In the genomic region with DNA sequence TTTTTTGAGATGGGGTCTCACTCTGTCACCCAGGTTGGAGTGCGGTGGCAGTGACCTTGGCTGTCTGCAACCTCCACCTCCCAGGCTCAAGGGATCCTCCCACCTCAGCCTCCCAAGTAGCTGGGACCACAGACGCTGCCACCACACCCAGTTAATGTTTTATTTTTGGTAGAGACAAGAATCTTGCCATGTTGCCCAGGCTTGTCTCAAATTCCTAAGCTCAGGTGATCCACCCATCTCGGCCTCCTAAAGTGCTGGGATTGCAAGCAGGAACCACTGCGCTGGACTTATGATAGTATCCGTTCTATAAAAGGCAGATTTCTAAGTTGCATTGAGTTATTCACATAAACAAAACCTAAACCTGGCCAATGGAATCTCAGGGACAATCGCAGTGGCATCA, we compare ENCODE assay signal across 17 cellular contexts.
DNase-seq lines count a peak whose midpoint lies in the region; ATAC-seq and TF ChIP-seq lines count a peak whose summit lies in the region.
"Had no signal": no experiment of that assay in that cellular context is flagged by ENCODE, and none has a peak within 500 bp of the region (broad histone marks: within the 10 kb centered on the region; RNA-seq: fewer than 3 reads in every experiment).

No MANE protein-coding gene starts in this region.

- H3K4me2 ChIP-seq in mammary epithelial cell (ENCODE audit: insufficient read depth, low read depth, low read length) (peak overlapping the region; percentile 33), smooth muscle cell (no peak overlapping the region)
- H3K4me2 ChIP-seq: A549 had no signal

- BruUV-seq in mammary epithelial cell (replicated peaks; lab: Mats Ljungman, UMichigan) (no TSS peak), MCF 10A (replicated peaks; lab: Mats Ljungman, UMichigan) (no TSS peak)

- H3K27ac ChIP-seq in mammary epithelial cell (ENCODE audit: insufficient read depth, low read depth, low read length) (peak overlapping the region; percentile 11), foreskin keratinocyte (peak overlapping the region; percentile 44), smooth muscle cell (ENCODE audit: low read depth) (peak overlapping the region; percentile 22), coronary artery (no peak overlapping the region)
- H3K27ac ChIP-seq: 22Rv1, A549, C4-2B, GM23248 had no signal

- H3K4me3 ChIP-seq in mammary epithelial cell (replicated peaks in 1 of 3; ENCODE audit: insufficient read depth in 1 of 3, low read depth in 2 of 3, low read length in 3 of 3) = no peak overlapping the region
- no peak overlapping the region for H3K4me3 ChIP-seq in smooth muscle cell
- H3K4me3 ChIP-seq in coronary artery = no peak overlapping the region
- H3K4me3 ChIP-seq: A549, GM23248, HAP-1, K562 had no signal

- no peaks in the 10 kb centered on the region for H3K27me3 ChIP-seq in mammary epithelial cell (ENCODE audit: insufficient read depth, low read length)
- H3K27me3 ChIP-seq in foreskin keratinocyte = no peaks in the 10 kb centered on the region
- H3K27me3 ChIP-seq in smooth muscle cell (ENCODE audit: low read depth) = no peaks in the 10 kb centered on the region

- peaks cover 5% of the 10 kb centered on the region for H3K9me3 ChIP-seq in mammary epithelial cell (replicated peaks; ENCODE audit: insufficient read depth, low read length)
- H3K9me3 ChIP-seq in smooth muscle cell (replicated peaks; ENCODE audit: low read depth) = no peaks in the 10 kb centered on the region
- H3K9me3 ChIP-seq: A549 had no signal

- no peak overlapping the region for H3K9ac ChIP-seq in mammary epithelial cell (ENCODE audit: insufficient read depth, low read length)
- H3K9ac ChIP-seq in smooth muscle cell (ENCODE audit: low read depth) = no peak overlapping the region
- H3K9ac ChIP-seq: GM23248 had no signal

- DNase-seq in mammary epithelial cell (peak; percentile 16), MCF 10A (ENCODE audit: unreplicated experiment) (no peak), foreskin keratinocyte (peak; percentile 52 to 82), smooth muscle cell (lab: John Stamatoyannopoulos, UW; ENCODE audit: unreplicated experiment) (no peak), SK-N-DZ (ENCODE audit: low spot score) (no peak), coronary artery (ENCODE audit: low spot score) (no peak)
- DNase-seq: AML-193; Caco-2; CD4-positive, alpha-beta T cell; GM23248; IMR-90 had no signal

- H3K9me3 Mint-ChIP-seq in MCF 10A (ENCODE audit: unreplicated experiment) = peaks cover 15% of the 10 kb centered on the region

- peak; percentile 64 for ATAC-seq in foreskin keratinocyte
- no peak for ATAC-seq in GM19455 (IDR thresholded peaks at IDR 0.05; ENCODE audit: unreplicated experiment)
- ATAC-seq: A549, K562 had no signal

- H3K36me3 ChIP-seq in mammary epithelial cell (ENCODE audit: insufficient read depth, low read length) (no peaks in the 10 kb centered on the region), smooth muscle cell (ENCODE audit: low read depth) (no peaks in the 10 kb centered on the region)
- H3K36me3 ChIP-seq: HAP-1 had no signal

- no peaks in the 10 kb centered on the region for H3K27me3 Mint-ChIP-seq in MCF 10A (ENCODE audit: insufficient read depth, unreplicated experiment)
- H3K27me3 Mint-ChIP-seq: CD4-positive, alpha-beta T cell had no signal

- TF ChIP-seq CTCF in mammary epithelial cell (conservative IDR thresholded peaks at IDR 0.05 in 1 of 2, IDR thresholded peaks at IDR 0.05 in 1 of 2; ENCODE audit: extremely low read depth in 1 of 2, insufficient read depth in 1 of 2, low read depth in 1 of 2, low read length in 2 of 2) (no peak), MCF 10A (IDR thresholded peaks at IDR 0.05; ENCODE audit: unreplicated experiment) (no peak), foreskin keratinocyte (conservative IDR thresholded peaks at IDR 0.05) (no peak), smooth muscle cell (IDR thresholded peaks at IDR 0.05; ENCODE audit: borderline replicate concordance, insufficient read depth, poor library complexity, severe bottlenecking) (no peak), coronary artery (IDR thresholded peaks at IDR 0.05) (no peak)

- H3K4me1 ChIP-seq in mammary epithelial cell (ENCODE audit: insufficient read depth, low read length) (peaks cover 13% of the 10 kb centered on the region), foreskin keratinocyte (peaks cover 14% of the 10 kb centered on the region), smooth muscle cell (ENCODE audit: low read depth) (no peaks in the 10 kb centered on the region)
- H3K4me1 ChIP-seq: HAP-1 had no signal

- in situ Hi-C loops in mammary epithelial cell (cut with MboI; ENCODE audit: low sequenced_read_pairs in 2 of 2) = no loop called here

- 42% methylated on average over 6 of the region's 6 CpGs for WGBS in mammary epithelial cell (ENCODE audit: low coverage, missing lambda C conversion rate)
- WGBS in smooth muscle cell (ENCODE audit: low lambda C conversion rate) = 75% methylated on average over 6 of the region's 6 CpGs

- H4K20me1 ChIP-seq in mammary epithelial cell (ENCODE audit: insufficient read depth, low read length) (no peaks in the 10 kb centered on the region), smooth muscle cell (ENCODE audit: low read depth) (no peaks in the 10 kb centered on the region)

- peak overlapping the region; percentile 46 for H2AFZ ChIP-seq in mammary epithelial cell (ENCODE audit: low read depth, low read length)
- H2AFZ ChIP-seq in smooth muscle cell (ENCODE audit: low read depth) = no peak overlapping the region
- H2AFZ ChIP-seq: GM23248 had no signal

- no peaks in the 10 kb centered on the region for H3K79me2 ChIP-seq in mammary epithelial cell (ENCODE audit: insufficient read depth, low read length)
- no peaks in the 10 kb centered on the region for H3K79me2 ChIP-seq in smooth muscle cell (ENCODE audit: low read depth)

- H3K4me1 Mint-ChIP-seq in MCF 10A (ENCODE audit: insufficient read depth, unreplicated experiment) = no peaks in the 10 kb centered on the region

- POLR2A ChIA-PET in MCF 10A (lab: Yijun Ruan, JAX) = interaction anchor here (1.5 kb wide), 1 partner anchor 19 kb away, joined by 3 read pairs; no protein-coding TSS in a partner anchor

- dilution Hi-C loops in mammary epithelial cell (cut with HindIII; ENCODE audit: low sequenced_read_pairs) = no loop called here

- H3K27ac Mint-ChIP-seq in MCF 10A (ENCODE audit: low read depth, unreplicated experiment) = no peak overlapping the region
- H3K27ac Mint-ChIP-seq: CD4-positive, alpha-beta T cell had no signal

- no peaks in the 10 kb centered on the region for H3F3A ChIP-seq in smooth muscle cell (ENCODE audit: low read depth)

- H3K4me3 Mint-ChIP-seq in MCF 10A (ENCODE audit: unreplicated experiment) = no peak overlapping the region
- H3K4me3 Mint-ChIP-seq: CD4-positive, alpha-beta T cell had no signal

- no peaks in the 10 kb centered on the region for H3K36me3 Mint-ChIP-seq in MCF 10A (ENCODE audit: insufficient read depth, unreplicated experiment)

- intact Hi-C loops in mammary epithelial cell (cut with micrococcal nuclease) (no loop called here), MCF 10A (cut with micrococcal nuclease) (no loop called here)

- CTCF ChIA-PET in mammary epithelial cell (lab: Charles Lee; ENCODE audit: low non-redundant PET) (no interaction called here), MCF 10A (lab: Yijun Ruan, JAX) (interaction anchor here (0.7 to 1.1 kb wide), 2 partner anchors 9 to 319 kb away, joined by 3 read pairs; no protein-coding TSS in a partner anchor)

Comparison
In these comparisons a context has a peak if more than half of its experiments do, and no peak if none do; other contexts are left out.
1. DNase-seq: peak in mammary epithelial cell (single experiment) and foreskin keratinocyte (2 of 2); none in MCF 10A (single experiment), smooth muscle cell (single experiment), SK-N-DZ (single experiment) and coronary artery (single experiment).
2. H3K27ac ChIP-seq: peak in mammary epithelial cell (single experiment), foreskin keratinocyte (single experiment) and smooth muscle cell (single experiment); none in coronary artery (0 of 2).